Comparison of ENCODE assay signal across 1 cellular context in the genomic region with DNA sequence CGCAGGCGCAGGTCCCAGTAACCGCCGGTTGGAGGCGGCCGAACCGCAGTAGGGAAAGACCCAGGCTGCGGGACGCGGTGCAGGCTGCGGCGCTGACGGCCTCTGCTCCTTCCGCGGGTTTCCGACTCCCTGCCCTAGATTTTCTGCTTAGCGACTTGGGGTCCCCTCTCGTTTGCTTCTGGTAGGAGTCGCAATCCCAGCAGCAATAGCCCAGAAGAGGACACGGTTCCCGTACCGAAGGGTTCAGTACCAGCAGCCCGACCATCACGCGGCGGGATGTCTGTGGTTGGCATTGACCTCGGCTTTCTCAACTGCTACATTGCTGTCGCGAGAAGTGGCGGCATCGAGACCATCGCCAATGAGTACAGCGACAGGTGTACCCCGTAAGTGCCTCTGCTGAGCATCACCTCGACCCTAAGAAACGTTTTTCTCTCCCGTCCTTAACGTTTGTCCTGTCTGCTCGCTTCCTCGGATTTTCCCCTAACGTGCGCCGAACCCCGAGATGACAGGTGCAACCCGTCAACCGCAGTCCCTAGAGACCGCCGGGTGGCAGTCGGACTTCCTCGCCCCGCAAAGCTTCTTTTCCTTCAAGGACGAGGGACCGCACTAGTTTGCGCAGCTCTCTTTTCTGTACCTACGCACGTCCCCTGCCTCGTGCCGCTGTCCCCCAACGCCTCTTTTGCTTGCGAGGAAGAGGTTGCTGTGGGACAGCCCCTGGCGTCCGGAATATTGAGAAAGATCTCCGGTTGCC.
TF ChIP-seq lines count a peak whose summit lies in the region.

A gene (plus strand): TSS at position 48 of the 751 bp plus-strand sequence. CDS start 229 bp downstream, at position 277.

TF ChIP-seq in GM23338, 12 proteins besides CTCF, POLR2A, EP300 and RAD21 (continued from another document):
- TF ChIP-seq, protein P1, sequence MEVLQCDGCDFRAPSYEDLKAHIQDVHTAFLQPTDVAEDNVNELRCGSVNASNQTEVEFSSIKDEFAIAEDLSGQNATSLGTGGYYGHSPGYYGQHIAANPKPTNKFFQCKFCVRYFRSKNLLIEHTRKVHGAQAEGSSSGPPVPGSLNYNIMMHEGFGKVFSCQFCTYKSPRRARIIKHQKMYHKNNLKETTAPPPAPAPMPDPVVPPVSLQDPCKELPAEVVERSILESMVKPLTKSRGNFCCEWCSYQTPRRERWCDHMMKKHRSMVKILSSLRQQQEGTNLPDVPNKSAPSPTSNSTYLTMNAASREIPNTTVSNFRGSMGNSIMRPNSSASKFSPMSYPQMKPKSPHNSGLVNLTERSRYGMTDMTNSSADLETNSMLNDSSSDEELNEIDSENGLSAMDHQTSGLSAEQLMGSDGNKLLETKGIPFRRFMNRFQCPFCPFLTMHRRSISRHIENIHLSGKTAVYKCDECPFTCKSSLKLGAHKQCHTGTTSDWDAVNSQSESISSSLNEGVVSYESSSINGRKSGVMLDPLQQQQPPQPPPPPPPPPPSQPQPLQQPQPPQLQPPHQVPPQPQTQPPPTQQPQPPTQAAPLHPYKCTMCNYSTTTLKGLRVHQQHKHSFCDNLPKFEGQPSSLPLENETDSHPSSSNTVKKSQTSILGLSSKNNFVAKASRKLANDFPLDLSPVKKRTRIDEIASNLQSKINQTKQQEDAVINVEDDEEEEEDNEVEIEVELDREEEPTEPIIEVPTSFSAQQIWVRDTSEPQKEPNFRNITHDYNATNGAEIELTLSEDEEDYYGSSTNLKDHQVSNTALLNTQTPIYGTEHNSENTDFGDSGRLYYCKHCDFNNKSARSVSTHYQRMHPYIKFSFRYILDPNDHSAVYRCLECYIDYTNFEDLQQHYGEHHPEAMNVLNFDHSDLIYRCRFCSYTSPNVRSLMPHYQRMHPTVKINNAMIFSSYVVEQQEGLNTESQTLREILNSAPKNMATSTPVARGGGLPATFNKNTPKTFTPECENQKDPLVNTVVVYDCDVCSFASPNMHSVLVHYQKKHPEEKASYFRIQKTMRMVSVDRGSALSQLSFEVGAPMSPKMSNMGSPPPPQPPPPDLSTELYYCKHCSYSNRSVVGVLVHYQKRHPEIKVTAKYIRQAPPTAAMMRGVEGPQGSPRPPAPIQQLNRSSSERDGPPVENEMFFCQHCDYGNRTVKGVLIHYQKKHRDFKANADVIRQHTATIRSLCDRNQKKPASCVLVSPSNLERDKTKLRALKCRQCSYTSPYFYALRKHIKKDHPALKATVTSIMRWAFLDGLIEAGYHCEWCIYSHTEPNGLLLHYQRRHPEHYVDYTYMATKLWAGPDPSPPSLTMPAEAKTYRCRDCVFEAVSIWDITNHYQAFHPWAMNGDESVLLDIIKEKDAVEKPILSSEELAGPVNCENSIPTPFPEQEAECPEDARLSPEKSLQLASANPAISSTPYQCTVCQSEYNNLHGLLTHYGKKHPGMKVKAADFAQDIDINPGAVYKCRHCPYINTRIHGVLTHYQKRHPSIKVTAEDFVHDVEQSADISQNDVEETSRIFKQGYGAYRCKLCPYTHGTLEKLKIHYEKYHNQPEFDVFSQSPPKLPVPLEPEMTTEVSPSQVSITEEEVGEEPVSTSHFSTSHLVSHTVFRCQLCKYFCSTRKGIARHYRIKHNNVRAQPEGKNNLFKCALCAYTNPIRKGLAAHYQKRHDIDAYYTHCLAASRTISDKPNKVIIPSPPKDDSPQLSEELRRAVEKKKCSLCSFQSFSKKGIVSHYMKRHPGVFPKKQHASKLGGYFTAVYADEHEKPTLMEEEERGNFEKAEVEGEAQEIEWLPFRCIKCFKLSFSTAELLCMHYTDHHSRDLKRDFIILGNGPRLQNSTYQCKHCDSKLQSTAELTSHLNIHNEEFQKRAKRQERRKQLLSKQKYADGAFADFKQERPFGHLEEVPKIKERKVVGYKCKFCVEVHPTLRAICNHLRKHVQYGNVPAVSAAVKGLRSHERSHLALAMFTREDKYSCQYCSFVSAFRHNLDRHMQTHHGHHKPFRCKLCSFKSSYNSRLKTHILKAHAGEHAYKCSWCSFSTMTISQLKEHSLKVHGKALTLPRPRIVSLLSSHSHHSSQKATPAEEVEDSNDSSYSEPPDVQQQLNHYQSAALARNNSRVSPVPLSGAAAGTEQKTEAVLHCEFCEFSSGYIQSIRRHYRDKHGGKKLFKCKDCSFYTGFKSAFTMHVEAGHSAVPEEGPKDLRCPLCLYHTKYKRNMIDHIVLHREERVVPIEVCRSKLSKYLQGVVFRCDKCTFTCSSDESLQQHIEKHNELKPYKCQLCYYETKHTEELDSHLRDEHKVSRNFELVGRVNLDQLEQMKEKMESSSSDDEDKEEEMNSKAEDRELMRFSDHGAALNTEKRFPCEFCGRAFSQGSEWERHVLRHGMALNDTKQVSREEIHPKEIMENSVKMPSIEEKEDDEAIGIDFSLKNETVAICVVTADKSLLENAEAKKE (CRISPR knock-in tag; IDR thresholded peaks at IDR 0.05) = no peak
- TF ChIP-seq NANOG (IDR thresholded peaks at IDR 0.05; ENCODE audit: borderline replicate concordance) (no peak), EZH2 (IDR thresholded peaks at IDR 0.05; ENCODE audit: low read depth, unreplicated experiment) (no peak), POLR2AphosphoS5 (IDR thresholded peaks at IDR 0.05; ENCODE audit: low read depth) (no peak; the same call in 1 of the 2 replicates), STAT1 (IDR thresholded peaks at IDR 0.05; ENCODE audit: unreplicated experiment) (no peak), ZNF114 (CRISPR knock-in tag; IDR thresholded peaks at IDR 0.05) (no peak), EZH2phosphoT487 (IDR thresholded peaks at IDR 0.05; ENCODE audit: unreplicated experiment) (no peak), CREB1 (CRISPR knock-in tag; IDR thresholded peaks at IDR 0.05; ENCODE audit: low read depth) (no peak), ZNF331 (CRISPR knock-in tag; IDR thresholded peaks at IDR 0.05; ENCODE audit: low read depth) (no peak)
